Comparison of ENCODE assay signal across 12 cellular contexts in genomic region chr4:38980903-38981676, GRCh38. TPM values are rescaled to one million over a fixed set of nuclear protein-coding genes. Genes with fewer than 3 reads are reported as not detected.
DNase-seq lines count a peak whose midpoint lies in the region; ATAC-seq, FAIRE-seq and TF ChIP-seq lines count a peak whose summit lies in the region.
"Had no signal": no experiment of that assay in that cellular context is flagged by ENCODE, and none has a peak within 500 bp of the region (broad histone marks: within the 10 kb centered on the region; RNA-seq: fewer than 3 reads in every experiment).

No MANE protein-coding gene starts in this region.

- peak; percentile 81 to 84 for ATAC-seq in activated T-cell treated with anti-CD3 and anti-CD28 coated beads, Interleukin-2, amount 50 U/mL, for 72 hours (replicated peaks in 1 of 2)
- ATAC-seq in GM12878 = peak; percentile 82
- no peak for ATAC-seq in GM21717 (IDR thresholded peaks at IDR 0.05; ENCODE audit: unreplicated experiment)
- ATAC-seq in GM18861 (IDR thresholded peaks at IDR 0.05; ENCODE audit: unreplicated experiment) = no peak

- no peaks in the 10 kb centered on the region for H3K9me3 ChIP-seq in GM12878 (replicated peaks; ENCODE audit: control insufficient read depth, insufficient read depth, low read length)

- H3K27ac ChIP-seq in GM12878 (ENCODE audit: control insufficient read depth, insufficient read depth) = peak overlapping the region; percentile 52

- in situ Hi-C loops in GM12878 (cut with MboI) = no loop called here

- H3K4me2 ChIP-seq in GM12878 (ENCODE audit: control insufficient read depth, insufficient read depth) = 0 out of 2 replicates have a peak overlapping the region, but pooled peaks have one; percentile 11

- H3K27me3 ChIP-seq in GM12878 (replicated peaks in 1 of 2; ENCODE audit: control insufficient read depth in 2 of 2, insufficient read depth in 2 of 2, low read length in 1 of 2) = no peaks in the 10 kb centered on the region

- TF ChIP-seq RAD21 in GM12878 (IDR thresholded peaks at IDR 0.05; ENCODE audit: insufficient read depth, low read depth, low read length) = no peak

- peak overlapping the region; percentile 71 for H3K27ac Mint-ChIP-seq in activated T-cell treated with anti-CD3 and anti-CD28 coated beads, Interleukin-2, amount 50 U/mL, for 72 hours
- H3K27ac Mint-ChIP-seq: CD14-positive monocyte had no signal

- H3K36me3 Mint-ChIP-seq in activated T-cell treated with anti-CD3 and anti-CD28 coated beads, Interleukin-2, amount 50 U/mL, for 72 hours (ENCODE audit: insufficient read depth in 2 of 2) = peaks cover 20 to 44% of the 10 kb centered on the region in 2 donors

- H3K36me3 ChIP-seq in GM12878 (ENCODE audit: control insufficient read depth in 2 of 2, insufficient read depth in 2 of 2, low read length in 1 of 2) = peaks cover 7 to 9% of the 10 kb centered on the region in 2 experiments; a peak in 3 of 4 replicates

- H3K27me3 Mint-ChIP-seq in activated T-cell treated with anti-CD3 and anti-CD28 coated beads, Interleukin-2, amount 50 U/mL, for 72 hours (ENCODE audit: low read depth) = no peaks in the 10 kb centered on the region

- TF ChIP-seq CTCF in GM12878 (IDR thresholded peaks at IDR 0.05 in 2 of 3, conservative IDR thresholded peaks at IDR 0.05 in 1 of 3; ENCODE audit: control insufficient read depth in 2 of 3, extremely low read depth in 1 of 3, insufficient read depth in 1 of 3, low read depth in 3 of 3, low read length in 3 of 3) = no peak

- no peaks in the 10 kb centered on the region for H3K9me3 Mint-ChIP-seq in activated T-cell treated with anti-CD3 and anti-CD28 coated beads, Interleukin-2, amount 50 U/mL, for 72 hours

- H3K4me3 Mint-ChIP-seq in activated T-cell treated with anti-CD3 and anti-CD28 coated beads, Interleukin-2, amount 50 U/mL, for 72 hours = peak overlapping the region; percentile 33 to 50
- H3K4me3 Mint-ChIP-seq: CD14-positive monocyte had no signal

- WGBS in GM12878 (ENCODE audit: insufficient coverage, insufficient replicate concordance, low lambda C conversion rate, missing lambda C conversion rate) = 76% methylated on average over 7 of the region's 7 CpGs

- H3K4me1 ChIP-seq in GM12878 (ENCODE audit: control insufficient read depth, insufficient read depth, low read length) = peaks cover 19% of the 10 kb centered on the region

- intact Hi-C loops in GM12878 (cut with micrococcal nuclease; ENCODE audit: unreplicated experiment) = loop anchor here (5.0 kb wide), 1 partner anchor 44 kb away; no protein-coding TSS in a partner anchor

- H3K79me2 ChIP-seq in GM12878 (ENCODE audit: control insufficient read depth, insufficient read depth, low read length) = no peaks in the 10 kb centered on the region

- CTCF ChIA-PET in GM12878 (lab: Yijun Ruan, JAX) = interaction anchor here (1.0 kb wide), 1 partner anchor 79 kb away, joined by 3 read pairs; no protein-coding TSS in a partner anchor

- peak; percentile 26 to 47 for DNase-seq in activated T-cell treated with anti-CD3 and anti-CD28 coated beads, Interleukin-2, amount 50 U/mL, for 72 hours
- no peak for DNase-seq in activated T-cell treated with anti-CD3 and anti-CD28 coated beads, Interleukin-2, amount 50 U/mL, for 1 hour
- DNase-seq in LHCN-M2 (ENCODE audit: low read depth) = peak; percentile 74
- DNase-seq in GM12878 (ENCODE audit: low read depth, low spot score) = peak; percentile 24
- peak; percentile 82 for DNase-seq in skeletal muscle cell (ENCODE audit: low read depth)
- no peak for DNase-seq in 8988T
- DNase-seq: NCI-H146; SHP77 treated with DMSO at 0.1 percent for 48 hours; stimulated activated CD4-positive, alpha-beta T cell treated with anti-CD3 and anti-CD28 coated beads, Interleukin-2, amount 100 ng/mL, for 48 hours had no signal

- no peak overlapping the region for H3K9ac ChIP-seq in GM12878 (ENCODE audit: control insufficient read depth, insufficient read depth, low read length)

- TF ChIP-seq POLR2A in GM12878 (IDR thresholded peaks at IDR 0.05; ENCODE audit: low read depth, low read length) = no peak

- RAD21 ChIA-PET in GM12878 (lab: Charles Lee; ENCODE audit: unreplicated experiment) = interaction anchor here (1.4 kb wide), 1 partner anchor 17 kb away, joined by 5 read pairs; no protein-coding TSS in a partner anchor

- H3K4me1 Mint-ChIP-seq in activated T-cell treated with anti-CD3 and anti-CD28 coated beads, Interleukin-2, amount 50 U/mL, for 72 hours (ENCODE audit: low read depth) = peaks cover 67% of the 10 kb centered on the region

- POLR2A ChIA-PET in GM12878 (lab: Charles Lee) = no interaction called here

- TF ChIP-seq EP300 in GM12878 (IDR thresholded peaks at IDR 0.05; ENCODE audit: borderline replicate concordance in 1 of 2, control insufficient read depth in 1 of 2, low read depth in 2 of 2, low read length in 2 of 2) = no peak

- SMC1A ChIA-PET in GM12878 (lab: Charles Lee; ENCODE audit: uncharacterized antibody, unreplicated experiment) = interaction anchor here (0.8 to 2.8 kb wide), 5 partner anchors 49 to 153 kb away, joined by 3 to 7 read pairs (median 5); no protein-coding TSS in a partner anchor

- H3K4me3 ChIP-seq in GM12878 = no peak overlapping the region
- no peak overlapping the region for H3K4me3 ChIP-seq in skeletal muscle cell (ENCODE audit: low read depth, low read length)

- no peak overlapping the region for H2AFZ ChIP-seq in GM12878 (ENCODE audit: control insufficient read depth, low read depth, low read length)

- no peak for FAIRE-seq in GM12878 (lab: Jason Lieb, UNC)

- no TSS peak for BruUV-seq in GM12878 (replicated peaks; lab: Mats Ljungman, UMichigan)

- H4K20me1 ChIP-seq in GM12878 (ENCODE audit: control insufficient read depth, insufficient read depth) = no peaks in the 10 kb centered on the region

TF ChIP-seq in GM12878, 131 proteins besides CTCF, POLR2A, EP300 and RAD21 (continues in another document):
- TF ChIP-seq TCF7 (IDR thresholded peaks at IDR 0.05; ENCODE audit: borderline replicate concordance) (peak; percentile 79; the same call in 1 of the 2 replicates), ZBED1 (IDR thresholded peaks at IDR 0.05; ENCODE audit: borderline replicate concordance) (peak; percentile 46; the same call in 1 of the 2 replicates), TARDBP (IDR thresholded peaks at IDR 0.05; ENCODE audit: borderline replicate concordance) (no peak), ATF2 (IDR thresholded peaks at IDR 0.05; ENCODE audit: low read length) (0 out of 2 replicates have a peak, but pooled peaks have one; percentile 24), FOXM1 (IDR thresholded peaks at IDR 0.05; ENCODE audit: low read depth, low read length) (peak; percentile 85), RAD51 (IDR thresholded peaks at IDR 0.05) (no peak), NRF1 (conservative IDR thresholded peaks at IDR 0.05; ENCODE audit: low read depth, low read length) (no peak), GABPA (IDR thresholded peaks at IDR 0.05; ENCODE audit: low read depth) (no peak), CREB1 (IDR thresholded peaks at IDR 0.05; ENCODE audit: low read depth) (peak; percentile 27; the same call in 1 of the 2 replicates), ETV6 (conservative IDR thresholded peaks at IDR 0.05 in 1 of 2, IDR thresholded peaks at IDR 0.05 in 1 of 2; ENCODE audit: borderline replicate concordance in 1 of 2, low read depth in 1 of 2) (peak in 1 of 2 experiments; percentile 53; a peak in 1 of 4 replicates), RCOR1 (conservative IDR thresholded peaks at IDR 0.05; ENCODE audit: low read depth, low read length) (no peak), MTA3 (IDR thresholded peaks at IDR 0.05; ENCODE audit: borderline replicate concordance, low read length) (0 out of 2 replicates have a peak, but pooled peaks have one; percentile 71), NFIC (IDR thresholded peaks at IDR 0.05; ENCODE audit: low read depth, low read length) (peak; percentile 52; the same call in 1 of the 2 replicates), YY1 (IDR thresholded peaks at IDR 0.05; ENCODE audit: low read depth, low read length) (peak; percentile 38; the same call in 1 of the 2 replicates), PAX8 (IDR thresholded peaks at IDR 0.05) (no peak), RUNX3 (IDR thresholded peaks at IDR 0.05; ENCODE audit: low read length) (peak; percentile 78)

RNA-seq across cellular contexts. Expression of gene TMEM156, which starts 51.1 kb away (rescaled TPM):
- total RNA-seq in activated T-cell treated with anti-CD3 and anti-CD28 coated beads, Interleukin-2, amount 50 U/mL, for 72 hours = 10 to 100 TPM; 37.2 to 56.8 TPM
- 0.77 and 0.86 TPM in 2 replicates for total RNA-seq in LHCN-M2 (2014; rRNA removed)
- 0.70 TPM for polyA plus RNA-seq in LHCN-M2 (2012)
- total RNA-seq in GM12878 (2013; cell fraction: nucleolus; rRNA removed) = 68.8 and 85.3 TPM in 2 replicates
- 28.1 and 30.8 TPM in 2 replicates for total RNA-seq in GM12878 (2014; rRNA removed)
- 43.3 and 46.2 TPM in 2 replicates for total RNA-seq in GM12878 (2014; rRNA removed; fragmentation: Illumina TruSeq; extraction: Trizol)
- 18.4 and 20.8 TPM in 2 replicates for total RNA-seq in GM12878 (2021)
- 17.0 TPM for polyA plus RNA-seq in GM12878 (2011; ENCODE audit: low read depth)
- polyA plus RNA-seq in GM12878 (2011; rRNA removed) = 44.0 and 82.4 TPM in 2 replicates
- 16.1 and 17.1 TPM in 2 replicates for polyA plus RNA-seq in GM12878 (2011; cell fraction: cytosol; rRNA removed)
- 11.4 and 12.4 TPM in 2 replicates for polyA plus RNA-seq in GM12878 (2011; cell fraction: nucleus; rRNA removed)
- polyA plus RNA-seq in GM12878 (2012) = 35.0 and 43.1 TPM in 2 replicates
- polyA plus RNA-seq in GM12878 (2014; fragmentation: Illumina TruSeq; extraction: Trizol) = 48.3 and 67.7 TPM in 2 replicates
- 10 to 100 TPM; 35.0 to 36.2 TPM for polyA plus RNA-seq in GM12878 (2014; fragmentation: Nextera tagmentation; extraction: Ambion mirVana)
- 20.5 and 30.4 TPM in 2 replicates for polyA plus RNA-seq in GM12878 (2014; rRNA removed)
- polyA plus RNA-seq in GM12878 (2016; fragmentation: Nextera tagmentation; extraction: Ambion mirVana) = 10 to 100 TPM; 22.4 to 27.2 TPM
- polyA minus RNA-seq in GM12878 (2011; rRNA and poly(A)+ RNA removed) = 13.0 and 25.5 TPM in 2 replicates
- 5.9 and 11.6 TPM in 2 replicates for polyA minus RNA-seq in GM12878 (2011; cell fraction: cytosol; rRNA and poly(A)+ RNA removed)
- polyA minus RNA-seq in GM12878 (2011; cell fraction: nucleus; rRNA and poly(A)+ RNA removed) = 10.0 and 11.0 TPM in 2 replicates

Comparison
In these comparisons a context has a peak if more than half of its experiments do, and no peak if none do; other contexts are left out.
1. DNase-seq: peak in activated T-cell treated with anti-CD3 and anti-CD28 coated beads, Interleukin-2, amount 50 U/mL, for 72 hours (2 of 2), LHCN-M2 (single experiment), GM12878 (single experiment) and skeletal muscle cell (single experiment); none in activated T-cell treated with anti-CD3 and anti-CD28 coated beads, Interleukin-2, amount 50 U/mL, for 1 hour (single experiment) and 8988T (single experiment).
2. ATAC-seq: peak in activated T-cell treated with anti-CD3 and anti-CD28 coated beads, Interleukin-2, amount 50 U/mL, for 72 hours (2 of 2) and GM12878 (single experiment); none in GM21717 (single experiment) and GM18861 (single experiment).
3. RNA of gene TMEM156, which starts 51.1 kb away (total RNA-seq): 37.2 to 56.8 TPM in activated T-cell treated with anti-CD3 and anti-CD28 coated beads, Interleukin-2, amount 50 U/mL, for 72 hours and 18.4 to 85.3 TPM in GM12878; 0.77 to 0.86 TPM in LHCN-M2; every median in the first group is over 10 times any median in the second.